Comparison of ENCODE assay signal across 8 cellular contexts in the genomic region with DNA sequence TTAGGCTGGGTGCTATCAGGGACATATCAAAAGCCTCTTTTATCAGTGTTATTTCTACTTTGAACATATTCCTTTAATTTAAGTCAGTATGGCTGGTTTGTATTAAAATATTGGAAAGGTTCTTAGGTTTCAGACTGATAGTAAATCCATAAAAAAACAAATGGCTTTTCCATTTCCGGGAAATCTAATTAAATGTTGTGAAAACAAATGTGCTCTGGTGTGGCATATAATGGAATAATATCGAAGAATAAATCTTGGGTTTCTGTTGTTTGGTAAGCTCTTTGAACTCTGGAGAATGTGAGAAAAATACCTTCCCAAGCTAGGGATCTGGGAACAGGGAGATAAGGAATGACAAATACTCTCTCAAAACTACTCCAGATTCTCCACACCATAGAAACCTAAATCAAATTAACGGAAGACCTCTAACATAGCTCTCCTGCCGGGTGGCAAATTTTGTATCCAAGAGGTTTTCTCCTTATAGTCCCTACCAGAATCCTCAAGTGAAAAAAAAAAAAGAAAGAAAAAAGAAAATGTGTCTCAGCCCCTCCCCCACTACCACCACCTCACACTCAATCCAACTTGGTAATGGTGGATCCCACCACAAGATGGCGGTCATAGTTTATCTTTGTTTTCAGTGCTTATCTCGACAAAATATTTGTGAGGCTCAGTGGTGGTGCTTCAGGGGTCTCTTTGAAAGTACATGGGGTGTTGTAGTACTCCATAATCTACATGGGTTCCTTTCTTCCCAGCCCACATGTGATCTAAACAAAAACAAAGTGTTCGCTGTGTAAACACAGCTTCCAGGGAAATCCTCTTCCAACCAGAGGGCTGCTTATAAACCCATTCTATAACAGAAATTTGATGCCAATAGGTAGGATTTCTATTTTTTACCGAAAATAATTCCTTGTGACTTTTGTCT. TPM values are rescaled to one million over a fixed set of nuclear protein-coding genes. Genes with fewer than 3 reads are reported as not detected.
DNase-seq lines count a peak whose midpoint lies in the region; ATAC-seq and TF ChIP-seq lines count a peak whose summit lies in the region.

No MANE protein-coding gene starts in this region.

- H3K36me3 ChIP-seq in colonic mucosa: no peaks in the 10 kb centered on the region

- H3K27ac ChIP-seq in colonic mucosa: no peak overlapping the region

- TF ChIP-seq CTCF in AG10803 (conservative IDR thresholded peaks at IDR 0.05; ENCODE audit: low read length): no peak
- TF ChIP-seq CTCF in GM13977 (IDR thresholded peaks at IDR 0.05; ENCODE audit: extremely low read depth, insufficient read depth, missing control alignments): peak; percentile 34
- TF ChIP-seq CTCF in colonic mucosa (IDR thresholded peaks at IDR 0.05): peak; percentile 26

- no peak overlapping the region for H3K9ac ChIP-seq in colonic mucosa (ENCODE audit: low read depth in 2 of 2, low read length in 2 of 2)

- DNase-seq in AG10803 (ENCODE audit: low read depth) (peak; percentile 43), GM13977 (ENCODE audit: low spot score) (no peak), NCI-H345 treated with DMSO at 0.1 percent for 48 hours (lab: John Stamatoyannopoulos, UW; ENCODE audit: unreplicated experiment) (peak; percentile 15), colonic mucosa (peak; percentile 37), sciatic nerve (ENCODE audit: low spot score) (no peak), OCI-M2 (lab: John Stamatoyannopoulos, UW; ENCODE audit: unreplicated experiment) (no peak)
- DNase-seq in activated T-cell treated with anti-CD3 and anti-CD28 coated beads, Interleukin-2, amount 50 U/mL, for 1 hour: no peak

- H3K4me3 ChIP-seq in AG10803 (ENCODE audit: low read length) (no peak overlapping the region), colonic mucosa (no peak overlapping the region)

- ATAC-seq in sciatic nerve (peak; percentile 33), HG03095 (IDR thresholded peaks at IDR 0.05; ENCODE audit: unreplicated experiment) (no peak)

- H3K27me3 ChIP-seq in colonic mucosa: no peaks in the 10 kb centered on the region

- in situ Hi-C loops in GM13977 (cut with MboI; ENCODE audit: low pct_unique_long_range_greater_than_20kb, low sequenced_read_pairs, unreplicated experiment): no loop called here

- intact Hi-C loops in colonic mucosa (cut with DNase I) (loop anchor here (5.0 kb wide), 1 partner anchor 806 kb away; no protein-coding TSS in a partner anchor), sciatic nerve (cut with DNase I) (loop anchor here (10.0 kb wide), 1 partner anchor 789 kb away; no protein-coding TSS in a partner anchor)

- no peaks in the 10 kb centered on the region for H3K4me1 ChIP-seq in colonic mucosa

- no peaks in the 10 kb centered on the region for H3K9me3 ChIP-seq in colonic mucosa

RNA-seq across cellular contexts. Expression of a gene that starts 54.6 kb away (rescaled TPM):
- 1 to 10 TPM in 1 of 2 donors, under 1 TPM in 1; 0.91 to 3.2 TPM for total RNA-seq in colonic mucosa
- total RNA-seq in sciatic nerve: 27.6 TPM

Comparison
In these comparisons a context has a peak if more than half of its experiments do, and no peak if none do; other contexts are left out.
1. DNase-seq: peak in AG10803 (single experiment), NCI-H345 treated with DMSO at 0.1 percent for 48 hours (single experiment) and colonic mucosa (single experiment); none in GM13977 (single experiment), sciatic nerve (single experiment), activated T-cell treated with anti-CD3 and anti-CD28 coated beads, Interleukin-2, amount 50 U/mL, for 1 hour (single experiment) and OCI-M2 (single experiment).